1 cellular context compared by ENCODE assay signal in genomic region chr20:38827770-38828281, GRCh38.
TF ChIP-seq lines count a peak whose summit lies in the region.

No MANE protein-coding gene starts in this region.

TF ChIP-seq in HepG2, 621 proteins besides CTCF, POLR2A, EP300 and RAD21:
- TF ChIP-seq TRIM22 (IDR thresholded peaks at IDR 0.05) = no peak
- TF ChIP-seq PHF8 (CRISPR knock-in tag; IDR thresholded peaks at IDR 0.05) = no peak
- no peak for TF ChIP-seq PAX8 (CRISPR knock-in tag; IDR thresholded peaks at IDR 0.05; ENCODE audit: borderline replicate concordance)
- no peak for TF ChIP-seq FUBP1 (CRISPR knock-in tag; IDR thresholded peaks at IDR 0.05; ENCODE audit: borderline replicate concordance)
